Comparison of ENCODE assay signal across 9 cellular contexts in the genomic region with DNA sequence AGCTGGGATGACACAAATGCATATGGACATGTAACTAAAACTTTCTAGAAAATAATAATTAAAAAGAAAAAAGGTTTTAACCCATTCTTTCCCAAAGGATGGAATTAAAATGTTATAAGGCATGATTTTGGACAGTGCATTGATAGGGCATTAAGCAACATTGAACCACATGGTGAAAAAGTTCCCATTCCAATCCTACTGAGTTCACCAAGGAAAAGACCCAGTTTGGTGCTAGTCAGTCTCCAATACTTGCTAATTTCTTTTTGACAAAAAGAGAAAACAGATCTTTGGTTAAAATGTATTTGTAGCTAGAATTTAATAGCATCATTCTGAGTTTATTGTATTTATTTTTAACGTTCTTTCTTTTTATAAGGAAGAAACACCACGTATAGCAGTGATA. TPM values are rescaled to one million over a fixed set of nuclear protein-coding genes. Genes with fewer than 3 reads are reported as not detected.
"Had no signal": no experiment of that assay in that cellular context is flagged by ENCODE, and none has a peak within 500 bp of the region (broad histone marks: within the 10 kb centered on the region; RNA-seq: fewer than 3 reads in every experiment).

No MANE protein-coding gene starts in this region.

- H3K27me3 ChIP-seq: ovary had no signal

- DNase-seq: activated CD4-positive, alpha-beta T cell treated with anti-CD3 and anti-CD28 coated beads, Interleukin-2, amount 10 ng/mL, durations not matched to agents 7 days and 5 days; activated effector memory CD4-positive, alpha-beta T cell treated with Interleukin-2 at 50 U/mL for 16 hours; dermis blood vessel endothelial cell; ovary; stimulated activated CD4-positive, alpha-beta T cell treated with anti-CD3 and anti-CD28 coated beads, Interleukin-15, amount 100 ng/mL, for 24 hours; stimulated activated CD4-positive, alpha-beta T cell treated with anti-CD3 and anti-CD28 coated beads, Interleukin-4, amount 100 ng/mL, for 24 hours; T-helper 17 cell had no signal

- H3K27ac ChIP-seq: ovary had no signal

- H3K9me3 ChIP-seq: ovary had no signal

- H3K4me3 Mint-ChIP-seq: WTC11 had no signal

- H3K27ac Mint-ChIP-seq: activated CD4-positive, alpha-beta T cell treated with anti-CD3 and anti-CD28 coated beads, Interleukin-2, amount 10 ng/mL, durations not matched to agents 7 days and 5 days; WTC11 had no signal

- H3K36me3 ChIP-seq: ovary had no signal

- H3K36me3 Mint-ChIP-seq: activated naive CD4-positive, alpha-beta T cell treated with anti-CD3 and anti-CD28 coated beads, Interleukin-2, amount 50 U/mL, for 24 hours had no signal

- H3K4me3 ChIP-seq: ovary had no signal

RNA-seq across cellular contexts. Expression of a gene that starts 28.1 kb away (rescaled TPM):
- total RNA-seq: activated CD4-positive, alpha-beta T cell treated with anti-CD3 and anti-CD28 coated beads, Interleukin-2, amount 10 ng/mL, durations not matched to agents 7 days and 5 days; T-helper 17 cell had no signal
